ENCODE assay signal across 17 cellular contexts in genomic region chr9:13461588-13461987, GRCh38.
DNase-seq lines count a peak whose midpoint lies in the region; ATAC-seq, FAIRE-seq and TF ChIP-seq lines count a peak whose summit lies in the region.
"Had no signal": no experiment of that assay in that cellular context is flagged by ENCODE, and none has a peak within 500 bp of the region (broad histone marks: within the 10 kb centered on the region; RNA-seq: fewer than 3 reads in every experiment).

No MANE protein-coding gene starts in this region.

- H3K4me1 Mint-ChIP-seq in stimulated activated naive CD8-positive, alpha-beta T cell treated with anti-CD3 and anti-CD28 coated beads, Interleukin-15, amount 100 ng/mL, for 72 hours = no peaks in the 10 kb centered on the region
- H3K4me1 Mint-ChIP-seq: CD4-positive, CD25-positive, alpha-beta regulatory T cell; IgD-negative memory B cell had no signal

- H3K4me3 Mint-ChIP-seq in stimulated activated naive CD8-positive, alpha-beta T cell treated with anti-CD3 and anti-CD28 coated beads, Interleukin-15, amount 100 ng/mL, for 72 hours = no peak overlapping the region
- H3K4me3 Mint-ChIP-seq: CD4-positive, CD25-positive, alpha-beta regulatory T cell; IgD-negative memory B cell had no signal

- H3K27ac ChIP-seq in right cardiac atrium (ENCODE audit: low read length) (no peak overlapping the region), right atrium auricular region (no peak overlapping the region)
- H3K27ac ChIP-seq: BLaER1 treated with 17β-estradiol and CSF1 and Interleukin-3, amounts not matched to agents 10 nM and 100 nM had no signal

- ATAC-seq in right cardiac atrium (peak; percentile 37 to 45), HG03342 (IDR thresholded peaks at IDR 0.05; ENCODE audit: unreplicated experiment) (no peak)
- no peak for ATAC-seq in stimulated activated naive CD8-positive, alpha-beta T cell treated with anti-CD3 and anti-CD28 coated beads, Interleukin-15, amount 100 ng/mL, for 72 hours
- ATAC-seq: HCT116 had no signal

- TF ChIP-seq CTCF in right atrium auricular region (IDR thresholded peaks at IDR 0.05) = no peak

- FAIRE-seq in GM12892 (lab: Jason Lieb, UNC) = no peak
- FAIRE-seq: H54 had no signal

- DNase-seq in right cardiac atrium (no peak), right atrium auricular region (ENCODE audit: low spot score) (no peak), NCI-H1694 treated with DMSO at 0.1 percent for 48 hours (lab: John Stamatoyannopoulos, UW) (peak; percentile 11), NCI-H446 (lab: John Stamatoyannopoulos, UW) (peak; percentile 100), NCI-H524 treated with DMSO at 0.1 percent for 48 hours (lab: John Stamatoyannopoulos, UW) (no peak), GM12892 (ENCODE audit: insufficient read length) (no peak)
- no peak for DNase-seq in stimulated activated naive CD8-positive, alpha-beta T cell treated with anti-CD3 and anti-CD28 coated beads, Interleukin-15, amount 100 ng/mL, for 72 hours
- DNase-seq: ACHN; Calu3; CD4-positive, CD25-positive, alpha-beta regulatory T cell; DMS153; GF-D8 had no signal

- no peaks in the 10 kb centered on the region for H3K27me3 ChIP-seq in right cardiac atrium (ENCODE audit: control insufficient read depth, insufficient read depth)
- H3K27me3 ChIP-seq in right atrium auricular region = no peaks in the 10 kb centered on the region
- H3K27me3 ChIP-seq: BLaER1 treated with 17β-estradiol and CSF1 and Interleukin-3, amounts not matched to agents 10 nM and 100 nM had no signal

- H3K27ac Mint-ChIP-seq in stimulated activated naive CD8-positive, alpha-beta T cell treated with anti-CD3 and anti-CD28 coated beads, Interleukin-15, amount 100 ng/mL, for 72 hours = no peak overlapping the region
- H3K27ac Mint-ChIP-seq: CD4-positive, CD25-positive, alpha-beta regulatory T cell; IgD-negative memory B cell had no signal

- H3K27me3 Mint-ChIP-seq in stimulated activated naive CD8-positive, alpha-beta T cell treated with anti-CD3 and anti-CD28 coated beads, Interleukin-15, amount 100 ng/mL, for 72 hours = no peaks in the 10 kb centered on the region
- H3K27me3 Mint-ChIP-seq: CD4-positive, CD25-positive, alpha-beta regulatory T cell; IgD-negative memory B cell had no signal

- no peaks in the 10 kb centered on the region for H3K36me3 ChIP-seq in right atrium auricular region
- H3K36me3 ChIP-seq: BLaER1 treated with 17β-estradiol and CSF1 and Interleukin-3, amounts not matched to agents 10 nM and 100 nM had no signal

- H3K4me3 ChIP-seq in right cardiac atrium (ENCODE audit: low read length) (no peak overlapping the region), right atrium auricular region (no peak overlapping the region)
- H3K4me3 ChIP-seq: BLaER1 treated with 17β-estradiol and CSF1 and Interleukin-3, amounts not matched to agents 10 nM and 100 nM had no signal

- H3K4me1 ChIP-seq in right cardiac atrium (ENCODE audit: control insufficient read depth, insufficient read depth, low read length) (no peaks in the 10 kb centered on the region), right atrium auricular region (no peaks in the 10 kb centered on the region)
- H3K4me1 ChIP-seq: BLaER1 treated with 17β-estradiol and CSF1 and Interleukin-3, amounts not matched to agents 10 nM and 100 nM had no signal

- TF ChIP-seq POLR2A in GM12892 (IDR thresholded peaks at IDR 0.05; ENCODE audit: low read depth, low read length) = no peak

- peaks cover 25 to 28% of the 10 kb centered on the region in 2 donors for H3K9me3 Mint-ChIP-seq in stimulated activated naive CD8-positive, alpha-beta T cell treated with anti-CD3 and anti-CD28 coated beads, Interleukin-15, amount 100 ng/mL, for 72 hours

- H3K9me3 ChIP-seq in right cardiac atrium (ENCODE audit: control insufficient read depth, low read length) = no peaks in the 10 kb centered on the region
- no peaks in the 10 kb centered on the region for H3K9me3 ChIP-seq in right atrium auricular region
- H3K9me3 ChIP-seq: BLaER1 treated with 17β-estradiol and CSF1 and Interleukin-3, amounts not matched to agents 10 nM and 100 nM had no signal

- 51% methylated on average over 3 of the region's 3 CpGs for WGBS in right cardiac atrium

- intact Hi-C loops in right cardiac atrium (cut with DNase I) = no loop called here

Comparison
In these comparisons a context has a peak if more than half of its experiments do, and no peak if none do; other contexts are left out.
1. ATAC-seq: peak in right cardiac atrium (2 of 2); none in HG03342 (single experiment) and stimulated activated naive CD8-positive, alpha-beta T cell treated with anti-CD3 and anti-CD28 coated beads, Interleukin-15, amount 100 ng/mL, for 72 hours (single experiment).
2. DNase-seq: peak in NCI-H1694 treated with DMSO at 0.1 percent for 48 hours (single experiment) and NCI-H446 (2 of 2); none in right cardiac atrium (0 of 3), right atrium auricular region (single experiment), NCI-H524 treated with DMSO at 0.1 percent for 48 hours (single experiment), stimulated activated naive CD8-positive, alpha-beta T cell treated with anti-CD3 and anti-CD28 coated beads, Interleukin-15, amount 100 ng/mL, for 72 hours (0 of 2) and GM12892 (single experiment).